Comparison of ENCODE assay signal across 8 cellular contexts in the genomic region with DNA sequence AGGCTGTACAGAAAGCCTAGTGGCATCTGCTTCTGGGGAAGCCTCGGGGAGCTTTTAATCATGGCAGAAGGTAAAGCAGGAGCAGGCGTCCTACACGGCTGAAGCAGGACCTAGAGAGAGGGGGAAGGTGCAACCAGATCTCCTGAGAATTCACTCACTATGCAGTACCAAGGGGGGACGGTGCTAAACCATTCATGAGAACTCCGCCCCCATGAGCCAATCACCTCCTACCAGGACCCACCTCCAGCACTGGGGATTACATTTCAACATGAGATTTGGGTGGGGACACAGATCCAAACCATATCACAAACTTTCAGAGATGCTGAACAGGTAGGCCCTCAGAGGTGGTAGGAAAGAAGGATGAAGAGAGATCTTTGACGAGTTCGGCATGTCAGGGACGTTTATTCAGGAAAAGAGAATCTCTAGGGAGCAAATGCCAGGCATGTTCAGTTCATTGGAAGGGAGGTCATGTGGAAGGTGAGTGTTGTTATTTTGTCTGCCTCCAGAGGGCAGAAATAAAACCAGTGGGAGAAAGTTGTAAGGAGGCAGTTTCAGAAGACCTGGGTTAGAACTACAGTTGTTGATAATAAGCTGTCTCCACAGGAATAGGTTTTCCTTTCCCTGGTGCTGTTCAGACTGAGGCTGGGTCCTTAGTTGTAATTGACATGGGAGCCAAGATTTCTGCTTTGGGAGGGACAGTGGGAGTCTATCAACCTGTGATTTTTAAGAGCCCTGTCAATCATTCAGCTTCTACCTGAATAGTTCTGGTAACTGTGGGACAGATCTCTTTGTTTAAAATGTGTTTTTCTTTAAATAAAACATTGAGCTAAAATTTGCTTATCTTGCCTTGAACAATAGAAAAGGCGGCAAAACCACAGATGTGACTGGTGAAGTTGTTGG. TPM values are rescaled to one million over a fixed set of nuclear protein-coding genes. Genes with fewer than 3 reads are reported as not detected.
DNase-seq lines count a peak whose midpoint lies in the region; ATAC-seq and TF ChIP-seq lines count a peak whose summit lies in the region.

No MANE protein-coding gene starts in this region.

- peak; percentile 25 to 67 (median 51) for TF ChIP-seq CTCF in heart right ventricle (IDR thresholded peaks at IDR 0.05)
- TF ChIP-seq CTCF in choroid plexus epithelial cell (conservative IDR thresholded peaks at IDR 0.05; ENCODE audit: low read depth, low read length) = peak; percentile 52

- ATAC-seq in heart right ventricle = no peak
- ATAC-seq in right cardiac atrium = no peak
- ATAC-seq in natural killer cell treated with Interleukin-12 subunit alpha and Interleukin-12 subunit beta and Interleukin-15 and Interleukin-18, amount 100 ng/mL, for 72 hours = no peak
- ATAC-seq in GM21576 (IDR thresholded peaks at IDR 0.05; ENCODE audit: unreplicated experiment) = no peak
- ATAC-seq in HG02852 (IDR thresholded peaks at IDR 0.05; ENCODE audit: unreplicated experiment) = no peak

- H3K27ac Mint-ChIP-seq in natural killer cell treated with Interleukin-12 subunit alpha and Interleukin-12 subunit beta and Interleukin-15 and Interleukin-18, amount 100 ng/mL, for 72 hours = peak overlapping the region; percentile 79 to 87

- 79 to 81% methylated on average over 9 of the region's 9 CpGs for WGBS in heart right ventricle, 2 donors
- WGBS in right cardiac atrium = 85% methylated on average over 9 of the region's 9 CpGs

- peaks cover 11% of the 10 kb centered on the region for H3K36me3 Mint-ChIP-seq in natural killer cell treated with Interleukin-12 subunit alpha and Interleukin-12 subunit beta and Interleukin-15 and Interleukin-18, amount 100 ng/mL, for 72 hours

- peaks cover 42 to 46% of the 10 kb centered on the region in 2 donors for H3K4me1 Mint-ChIP-seq in natural killer cell treated with Interleukin-12 subunit alpha and Interleukin-12 subunit beta and Interleukin-15 and Interleukin-18, amount 100 ng/mL, for 72 hours (ENCODE audit: low read depth in 2 of 2)

- H3K4me3 Mint-ChIP-seq in natural killer cell treated with Interleukin-12 subunit alpha and Interleukin-12 subunit beta and Interleukin-15 and Interleukin-18, amount 100 ng/mL, for 72 hours = peak overlapping the region; percentile 71

- no peak overlapping the region for H3K4me3 ChIP-seq in heart right ventricle
- H3K4me3 ChIP-seq in right cardiac atrium (ENCODE audit: low read length) = no peak overlapping the region
- H3K4me3 ChIP-seq in choroid plexus epithelial cell (ENCODE audit: low read depth, low read length) = no peak overlapping the region

- H3K4me1 ChIP-seq in heart right ventricle = peaks cover 0 to 13% (median 7%) of the 10 kb centered on the region in 9 donors
- H3K4me1 ChIP-seq in right cardiac atrium (ENCODE audit: control insufficient read depth, insufficient read depth, low read length) = no peaks in the 10 kb centered on the region

- H3K36me3 ChIP-seq in heart right ventricle = no peaks in the 10 kb centered on the region

- H3K27me3 ChIP-seq in heart right ventricle (no peaks in the 10 kb centered on the region), right cardiac atrium (ENCODE audit: control insufficient read depth, insufficient read depth) (no peaks in the 10 kb centered on the region)

- no peaks in the 10 kb centered on the region for H3K9me3 ChIP-seq in heart right ventricle
- H3K9me3 ChIP-seq in right cardiac atrium (ENCODE audit: control insufficient read depth, low read length) = no peaks in the 10 kb centered on the region

- H3K27me3 Mint-ChIP-seq in natural killer cell treated with Interleukin-12 subunit alpha and Interleukin-12 subunit beta and Interleukin-15 and Interleukin-18, amount 100 ng/mL, for 72 hours = no peaks in the 10 kb centered on the region

- intact Hi-C loops in heart right ventricle (cut with DNase I) (loop anchor here in 8 of 10 donors (5.0 to 10.0 kb wide), 11 partner anchors 92 to 310 kb away; partner anchors contain the start of genes PLD1 (in 1 of the 8) and TMEM212 (in 1 of the 8)), right cardiac atrium (cut with DNase I) (loop anchor here in 2 of 4 donors (10.0 kb wide), 1 partner anchor 300 kb away; no protein-coding TSS in a partner anchor)

- H3K9me3 Mint-ChIP-seq in natural killer cell treated with Interleukin-12 subunit alpha and Interleukin-12 subunit beta and Interleukin-15 and Interleukin-18, amount 100 ng/mL, for 72 hours = peaks cover 8% of the 10 kb centered on the region

- H3K27ac ChIP-seq in heart right ventricle = no peak overlapping the region
- no peak overlapping the region for H3K27ac ChIP-seq in right cardiac atrium (ENCODE audit: low read length)

- DNase-seq in heart right ventricle (no peak), right cardiac atrium (no peak), NAMALWA (ENCODE audit: low spot score) (peak; percentile 78), choroid plexus epithelial cell (ENCODE audit: low read depth) (no peak)
- no peak for DNase-seq in natural killer cell treated with Interleukin-12 subunit alpha and Interleukin-12 subunit beta and Interleukin-15 and Interleukin-18, amount 100 ng/mL, for 72 hours (ENCODE audit: low spot score)
- no peak for DNase-seq in activated CD4-positive, alpha-beta T cell treated with anti-CD3 and anti-CD28 coated beads for 1 hour

RNA-seq across cellular contexts. Expression of gene FNDC3B, which starts 4.3 kb away (rescaled TPM):
- 100 to 1,000 TPM in 2 of 10 donors, 10 to 100 TPM in 8; 65.6 to 118 (median 89.0) TPM for total RNA-seq in heart right ventricle
- 10 to 100 TPM in 1 of 2 donors, 1 to 10 TPM in 1; 9.7 to 17.1 TPM for polyA plus RNA-seq in heart right ventricle
- total RNA-seq in right cardiac atrium = 100 to 1,000 TPM in 1 of 4 donors, 10 to 100 TPM in 3; 82.9 to 117 (median 84.9) TPM
- 15.8 TPM for polyA plus RNA-seq in right cardiac atrium
- total RNA-seq in natural killer cell treated with Interleukin-12 subunit alpha and Interleukin-12 subunit beta and Interleukin-15 and Interleukin-18, amount 100 ng/mL, for 72 hours = 100 to 1,000 TPM; 149 to 217 TPM
